25 cellular contexts compared by ENCODE assay signal in genomic region chr1:150069923-150070322, GRCh38. TPM values are rescaled to one million over a fixed set of nuclear protein-coding genes. Genes with fewer than 3 reads are reported as not detected.
A peak's percentile ranks its signal among the peaks of the same experiment; 100 is the strongest.
DNase-seq lines count a peak whose midpoint lies in the region; ATAC-seq, FAIRE-seq and TF ChIP-seq lines count a peak whose summit lies in the region.
"Had no signal": no experiment of that assay in that cellular context is flagged by ENCODE, and none has a peak within 500 bp of the region (broad histone marks: within the 10 kb centered on the region; RNA-seq: fewer than 3 reads in every experiment).

No MANE protein-coding gene starts in this region.

- H3K9me3 ChIP-seq in HepG2 (ENCODE audit: low read length) (no peaks in the 10 kb centered on the region), right lobe of liver (no peaks in the 10 kb centered on the region), A673 (ENCODE audit: low read depth, low read length, poor library complexity, severe bottlenecking) (no peaks in the 10 kb centered on the region), breast epithelium (no peaks in the 10 kb centered on the region)
- H3K9me3 ChIP-seq in naive thymus-derived CD4-positive, alpha-beta T cell (ENCODE audit: control insufficient read depth in 2 of 3, low read length in 3 of 3), result no peaks in the 10 kb centered on the region
- H3K9me3 ChIP-seq: gastrocnemius medialis, ovary, spleen, thyroid gland had no signal

- POLR2A ChIA-PET in HepG2 (lab: Yijun Ruan, JAX), result no interaction called here
- POLR2A ChIA-PET in activated B cell treated with CpG ODN at 0.5 μM for 24 hours (lab: Charles Lee), result interaction anchor here (1.3 to 5.4 kb wide), 2 partner anchors 92 to 117 kb away, joined by 7 to 38 read pairs; no protein-coding TSS in a partner anchor
- POLR2A ChIA-PET in naive thymus-derived CD4-positive, alpha-beta T cell (lab: Charles Lee), result interaction anchor here (0.5 to 1.2 kb wide), 3 partner anchors 14 to 183 kb away, joined by 3 to 4 read pairs (median 3); a partner anchor contains a TSS
- POLR2A ChIA-PET in A673 (lab: Charles Lee; ENCODE audit: low non-redundant PET), result interaction anchor here (0.6 kb wide), 1 partner anchor 108 kb away, joined by 7 read pairs; no protein-coding TSS in a partner anchor

- no peaks in the 10 kb centered on the region for H3K9me3 Mint-ChIP-seq in activated B cell treated with CpG ODN at 0.5 μM for 24 hours
- H3K9me3 Mint-ChIP-seq in naive thymus-derived CD4-positive, alpha-beta T cell, result no peaks in the 10 kb centered on the region
- H3K9me3 Mint-ChIP-seq: activated naive CD4-positive, alpha-beta T cell treated with anti-CD3 and anti-CD28 coated beads, Interleukin-2, amount 50 U/mL, for 24 hours; naive B cell had no signal

- TF ChIP-seq POLR2A in HepG2 (IDR thresholded peaks at IDR 0.05; ENCODE audit: insufficient read depth in 1 of 2, low read depth in 2 of 2, low read length in 2 of 2) (no peak), right lobe of liver (IDR thresholded peaks at IDR 0.05) (no peak), breast epithelium (IDR thresholded peaks at IDR 0.05) (no peak)

- H3K27ac ChIP-seq in HepG2 (ENCODE audit: extremely low read length, insufficient read depth, low read length) (no peak overlapping the region), right lobe of liver (no peak overlapping the region), A673 (ENCODE audit: low read depth, low read length, poor library complexity, severe bottlenecking) (no peak overlapping the region), breast epithelium (no peak overlapping the region)
- H3K27ac ChIP-seq in naive thymus-derived CD4-positive, alpha-beta T cell (ENCODE audit: low read depth, low read length), result no peak overlapping the region
- H3K27ac ChIP-seq: gastrocnemius medialis, ovary, spleen, thyroid gland, WERI-Rb-1 had no signal

- BruUV-seq in HepG2 (replicated peaks; lab: Mats Ljungman, UMichigan) (TSS peak; percentile 24), A673 (replicated peaks; lab: Mats Ljungman, UMichigan) (no TSS peak)

- TF ChIP-seq EP300 in HepG2 (IDR thresholded peaks at IDR 0.05; ENCODE audit: low read depth in 2 of 2, low read length in 2 of 2) (no peak), HepG2 (CRISPR knock-in tag; IDR thresholded peaks at IDR 0.05; ENCODE audit: borderline replicate concordance) (no peak)

- in situ Hi-C loops in HepG2 (cut with HindIII; ENCODE audit: extremely low pct_ligation_motif_present, low pct_unique_long_range_greater_than_20kb), result loop anchor here (5.0 kb wide), 1 partner anchor 97 kb away; no protein-coding TSS in a partner anchor

- 92% methylated on average over 5 of the region's 5 CpGs for WGBS in HepG2 (ENCODE audit: low lambda C conversion rate)
- 87% methylated on average over 5 of the region's 5 CpGs for WGBS in right lobe of liver (ENCODE audit: insufficient coverage, low coverage, low lambda C conversion rate, missing lambda C conversion rate)

- no peak for ATAC-seq in HepG2
- ATAC-seq in right lobe of liver, result no peak
- ATAC-seq in activated B cell treated with CpG ODN at 0.5 μM for 24 hours (ENCODE audit: low read depth), result no peak
- ATAC-seq in naive thymus-derived CD4-positive, alpha-beta T cell, result no peak
- ATAC-seq in HG03196 (IDR thresholded peaks at IDR 0.05; ENCODE audit: unreplicated experiment), result no peak
- ATAC-seq: gastrocnemius medialis, GM12878, Right ventricle myocardium inferior had no signal

- DNase-seq in HepG2 (ENCODE audit: low spot score) (no peak), right lobe of liver (no peak), activated B cell treated with CpG ODN at 0.5 μM for 24 hours (no peak), A673 (ENCODE audit: low spot score) (no peak), breast epithelium (ENCODE audit: low spot score in 2 of 2) (no peak)
- no peak for DNase-seq in naive thymus-derived CD4-positive, alpha-beta T cell
- DNase-seq: activated CD8-positive, alpha-beta memory T cell treated with anti-CD3 and anti-CD28 coated beads, Interleukin-2, amount 50 U/mL, for 4 hours; anterior cingulate cortex; DMS153; gastrocnemius medialis; kidney glomerular epithelial cell; midbrain; naive B cell; NCI-H1436 treated with DMSO at 0.1 percent for 48 hours; NCI-H345; ovary; spleen; stimulated activated CD4-positive, alpha-beta T cell treated with anti-CD3 and anti-CD28 coated beads, Interleukin-2, amount 100 ng/mL, for 24 hours; thyroid gland; WERI-Rb-1 had no signal

- FAIRE-seq in HepG2 (lab: Jason Lieb, UNC), result no peak
- FAIRE-seq: colon, GM12878 had no signal

- H3K27me3 ChIP-seq in HepG2 (ENCODE audit: control insufficient read depth in 1 of 2, insufficient read depth in 2 of 2, low read length in 2 of 2) (no peaks in the 10 kb centered on the region; a peak in 1 of 5 replicates), right lobe of liver (no peaks in the 10 kb centered on the region), A673 (replicated peaks; ENCODE audit: insufficient read depth, low read depth, low read length, poor library complexity) (no peaks in the 10 kb centered on the region), breast epithelium (no peaks in the 10 kb centered on the region)
- no peaks in the 10 kb centered on the region for H3K27me3 ChIP-seq in naive thymus-derived CD4-positive, alpha-beta T cell (ENCODE audit: control insufficient read depth in 2 of 2, insufficient read depth in 2 of 2, low read length in 2 of 2)
- H3K27me3 ChIP-seq: gastrocnemius medialis, ovary, spleen, thyroid gland had no signal

- H3K4me1 ChIP-seq in HepG2 (ENCODE audit: insufficient read depth, low read length), result peaks cover 22% of the 10 kb centered on the region
- H3K4me1 ChIP-seq in right lobe of liver, result peaks cover 0 to 7% (median 0%) of the 10 kb centered on the region in 4 donors
- peaks cover 0 to 8% of the 10 kb centered on the region in 2 donors for H3K4me1 ChIP-seq in naive thymus-derived CD4-positive, alpha-beta T cell (ENCODE audit: control insufficient read depth in 2 of 2, insufficient read depth in 2 of 2, low read length in 2 of 2)
- H3K4me1 ChIP-seq in A673 (ENCODE audit: insufficient read depth, low read length, poor library complexity, severe bottlenecking), result peaks cover 23% of the 10 kb centered on the region
- H3K4me1 ChIP-seq in breast epithelium, result peaks cover 0 to 10% of the 10 kb centered on the region in 2 donors

- no peak overlapping the region for H3K4me3 ChIP-seq in HepG2 (replicated peaks in 1 of 3; ENCODE audit: insufficient read depth in 1 of 3, low read depth in 2 of 3, low read length in 3 of 3)
- H3K4me3 ChIP-seq in right lobe of liver, result no peak overlapping the region
- H3K4me3 ChIP-seq in naive thymus-derived CD4-positive, alpha-beta T cell (ENCODE audit: low read length), result no peak overlapping the region
- H3K4me3 ChIP-seq in A673 (ENCODE audit: low read depth, low read length, poor library complexity, severe bottlenecking), result no peak overlapping the region
- no peak overlapping the region for H3K4me3 ChIP-seq in breast epithelium
- H3K4me3 ChIP-seq: gastrocnemius medialis, GM12878, ovary, spleen, thyroid gland had no signal

- no peak for TF ChIP-seq CTCF in HepG2 (CRISPR knock-in tag; IDR thresholded peaks at IDR 0.05)
- no peak for TF ChIP-seq CTCF in right lobe of liver (IDR thresholded peaks at IDR 0.05)
- TF ChIP-seq CTCF in activated B cell treated with CpG ODN at 0.5 μM for 24 hours (IDR thresholded peaks at IDR 0.05), result no peak
- no peak for TF ChIP-seq CTCF in A673 (conservative IDR thresholded peaks at IDR 0.05; ENCODE audit: low read depth, low read length)
- no peak for TF ChIP-seq CTCF in breast epithelium (IDR thresholded peaks at IDR 0.05)

- no peak overlapping the region for H3K9ac ChIP-seq in HepG2 (ENCODE audit: insufficient read depth, low read depth, low read length)

- no peak overlapping the region for H3K4me2 ChIP-seq in HepG2 (ENCODE audit: low read depth, low read length)

- CTCF ChIA-PET in HepG2 (lab: Yijun Ruan, JAX; ENCODE audit: low intra/inter-chr PET ratio, low total read pairs) (no interaction called here), activated B cell treated with CpG ODN at 0.5 μM for 24 hours (lab: Charles Lee) (interaction anchor here (0.7 to 7.7 kb wide), 2 partner anchors 101 to 117 kb away, joined by 4 to 131 read pairs; no protein-coding TSS in a partner anchor), A673 (lab: Charles Lee) (no interaction called here)
- CTCF ChIA-PET in naive thymus-derived CD4-positive, alpha-beta T cell (lab: Charles Lee), result interaction anchor here (0.6 to 1.0 kb wide), 6 partner anchors 44 to 575 kb away, joined by 3 to 8 read pairs (median 3); no protein-coding TSS in a partner anchor

- H4K20me1 ChIP-seq in HepG2 (ENCODE audit: insufficient read depth, low read length), result no peaks in the 10 kb centered on the region

- TF ChIP-seq RAD21 in HepG2 (CRISPR knock-in tag; IDR thresholded peaks at IDR 0.05), result no peak

- H3K36me3 Mint-ChIP-seq in activated B cell treated with CpG ODN at 0.5 μM for 24 hours (ENCODE audit: low read depth), result peaks cover 42% of the 10 kb centered on the region
- peaks cover 4 to 15% (median 13%) of the 10 kb centered on the region in 5 donors for H3K36me3 Mint-ChIP-seq in naive thymus-derived CD4-positive, alpha-beta T cell
- H3K36me3 Mint-ChIP-seq: naive B cell had no signal

- intact Hi-C loops in HepG2 (cut with micrococcal nuclease; ENCODE audit: unreplicated experiment), result loop anchor here (5.0 kb wide), 2 partner anchors 92 to 93 kb away; no protein-coding TSS in a partner anchor
- intact Hi-C loops in right lobe of liver (cut with DNase I), result loop anchor here (10.0 kb wide), 1 partner anchor 95 kb away; no protein-coding TSS in a partner anchor
- intact Hi-C loops in activated B cell treated with CpG ODN at 0.5 μM for 24 hours (cut with micrococcal nuclease), result loop anchor here (5.0 kb wide), 1 partner anchor 212 kb away; the partner anchor contains the start of gene CIART
- intact Hi-C loops in naive thymus-derived CD4-positive, alpha-beta T cell (cut with micrococcal nuclease), result loop anchor here in 1 of 2 donors (5.0 kb wide), 1 partner anchor 58 kb away; the partner anchor contains the start of gene OTUD7B
- intact Hi-C loops in A673 (cut with micrococcal nuclease; ENCODE audit: unreplicated experiment), result loop anchor here (5.0 kb wide), 1 partner anchor 117 kb away; no protein-coding TSS in a partner anchor
- intact Hi-C loops in breast epithelium (cut with DNase I; ENCODE audit: low total_unique reads), result no loop called here

- peak overlapping the region; percentile 1 for H3K27ac Mint-ChIP-seq in activated B cell treated with CpG ODN at 0.5 μM for 24 hours
- peak overlapping the region in 6 of 9 donors; percentile 4 to 61 (median 14) for H3K27ac Mint-ChIP-seq in naive thymus-derived CD4-positive, alpha-beta T cell

- H2AFZ ChIP-seq in HepG2 (ENCODE audit: low read length), result no peak overlapping the region

- H3K4me3 Mint-ChIP-seq in activated B cell treated with CpG ODN at 0.5 μM for 24 hours, result peak overlapping the region; percentile 2
- peak overlapping the region in 6 of 10 donors; percentile 5 to 38 (median 16) for H3K4me3 Mint-ChIP-seq in naive thymus-derived CD4-positive, alpha-beta T cell

- peaks cover 13% of the 10 kb centered on the region for H3K79me2 ChIP-seq in HepG2 (ENCODE audit: insufficient read depth, low read length)

- H3K27me3 Mint-ChIP-seq in activated B cell treated with CpG ODN at 0.5 μM for 24 hours, result no peaks in the 10 kb centered on the region
- no peaks in the 10 kb centered on the region for H3K27me3 Mint-ChIP-seq in naive thymus-derived CD4-positive, alpha-beta T cell
- H3K27me3 Mint-ChIP-seq: activated naive CD4-positive, alpha-beta T cell treated with anti-CD3 and anti-CD28 coated beads, Interleukin-2, amount 50 U/mL, for 24 hours; naive B cell had no signal

- H3K36me3 ChIP-seq in HepG2 (replicated peaks in 1 of 2; ENCODE audit: control insufficient read depth in 1 of 2, insufficient read depth in 2 of 2, low read length in 2 of 2) (no peaks in the 10 kb centered on the region; a peak in 1 of 5 replicates), right lobe of liver (peaks cover 0 to 20% (median 2%) of the 10 kb centered on the region in 4 donors), A673 (ENCODE audit: insufficient read depth, low read length, poor library complexity, severe bottlenecking) (peaks cover 13% of the 10 kb centered on the region), breast epithelium (no peaks in the 10 kb centered on the region)
- peaks cover 0 to 8% (median 0%) of the 10 kb centered on the region in 3 experiments for H3K36me3 ChIP-seq in naive thymus-derived CD4-positive, alpha-beta T cell (ENCODE audit: control insufficient read depth in 2 of 3, insufficient read depth in 3 of 3, low read length in 3 of 3)
- H3K36me3 ChIP-seq: ovary had no signal

- H3K4me1 Mint-ChIP-seq in activated B cell treated with CpG ODN at 0.5 μM for 24 hours, result peaks cover 38% of the 10 kb centered on the region
- peaks cover 19 to 52% (median 43%) of the 10 kb centered on the region in 7 donors for H3K4me1 Mint-ChIP-seq in naive thymus-derived CD4-positive, alpha-beta T cell

RNA-seq across cellular contexts. Expression of gene VPS45, which starts 2.3 kb away (rescaled TPM):
- total RNA-seq in HepG2 (2016; rRNA removed; fragmentation: Illumina TruSeq; extraction: Trizol), result 25.2 and 26.5 TPM in 2 replicates
- total RNA-seq in HepG2 (2016; cell fraction: cytosol; rRNA removed; fragmentation: Illumina TruSeq; extraction: Trizol; ENCODE audit: low read depth), result 8.0 TPM in 2 replicates
- total RNA-seq in HepG2 (2016; cell fraction: insoluble cytoplasmic fraction; rRNA removed; fragmentation: Illumina TruSeq; extraction: Trizol), result 25.8 and 26.0 TPM in 2 replicates
- 10.8 and 11.3 TPM in 2 replicates for total RNA-seq in HepG2 (2016; cell fraction: membrane; rRNA removed; fragmentation: Illumina TruSeq; extraction: Trizol)
- total RNA-seq in HepG2 (2016; cell fraction: nucleus; rRNA removed; fragmentation: Illumina TruSeq; extraction: Trizol), result 38.6 and 41.0 TPM in 2 replicates
- 13.7 and 15.2 TPM in 2 replicates for polyA plus RNA-seq in HepG2 (2011; rRNA removed)
- 6.1 and 7.0 TPM in 2 replicates for polyA plus RNA-seq in HepG2 (2011; cell fraction: cytosol; rRNA removed)
- 20.0 and 25.9 TPM in 2 replicates for polyA plus RNA-seq in HepG2 (2011; cell fraction: nucleus; rRNA removed)
- polyA plus RNA-seq in HepG2 (2012), result 11.5 and 12.2 TPM in 2 replicates
- 3.5 and 3.6 TPM in 2 replicates for polyA plus RNA-seq in HepG2 (2016; cell fraction: cytosol; fragmentation: Illumina TruSeq; extraction: Trizol; ENCODE audit: low read depth)
- 23.3 and 24.2 TPM in 2 replicates for polyA plus RNA-seq in HepG2 (2016; cell fraction: insoluble cytoplasmic fraction; fragmentation: Illumina TruSeq; extraction: Trizol; ENCODE audit: low read depth)
- polyA plus RNA-seq in HepG2 (2016; cell fraction: membrane; fragmentation: Illumina TruSeq; extraction: Trizol; ENCODE audit: low read depth), result 6.7 and 6.9 TPM in 2 replicates
- 31.9 and 37.1 TPM in 2 replicates for polyA plus RNA-seq in HepG2 (2016; cell fraction: nucleus; fragmentation: Illumina TruSeq; extraction: Trizol; ENCODE audit: insufficient read depth, low read depth)
- polyA minus RNA-seq in HepG2 (2011; rRNA and poly(A)+ RNA removed; ENCODE audit: low replicate concordance), result 5.9 and 24.6 TPM in 2 replicates
- polyA minus RNA-seq in HepG2 (2011; cell fraction: cytosol; rRNA and poly(A)+ RNA removed), result 5.8 and 6.3 TPM in 2 replicates
- 51.5 and 69.6 TPM in 2 replicates for polyA minus RNA-seq in HepG2 (2011; cell fraction: nucleus; rRNA and poly(A)+ RNA removed)
- 10 to 100 TPM; 12.5 to 18.2 (median 14.7) TPM for total RNA-seq in right lobe of liver
- 39.0 and 46.0 TPM in 2 replicates for total RNA-seq in activated B cell treated with CpG ODN at 0.5 μM for 24 hours
- 10 to 100 TPM; 20.3 to 37.7 (median 29.3) TPM for total RNA-seq in naive thymus-derived CD4-positive, alpha-beta T cell
- 10 to 100 TPM; 24.0 to 25.6 TPM for polyA plus RNA-seq in naive thymus-derived CD4-positive, alpha-beta T cell
- 50.3 and 51.3 TPM in 2 replicates for total RNA-seq in A673 (2021)
- 10 to 100 TPM; 37.1 to 72.0 (median 45.6) TPM for total RNA-seq in breast epithelium

RNA-seq across cellular contexts. Expression of gene OTUD7B, which starts 59.4 kb away (rescaled TPM):
- total RNA-seq in HepG2 (2016; rRNA removed; fragmentation: Illumina TruSeq; extraction: Trizol), result 11.2 and 13.2 TPM in 2 replicates
- total RNA-seq in HepG2 (2016; cell fraction: cytosol; rRNA removed; fragmentation: Illumina TruSeq; extraction: Trizol; ENCODE audit: low read depth), result 0.71 and 1.0 TPM in 2 replicates
- total RNA-seq in HepG2 (2016; cell fraction: insoluble cytoplasmic fraction; rRNA removed; fragmentation: Illumina TruSeq; extraction: Trizol), result 11.4 and 11.7 TPM in 2 replicates
- total RNA-seq in HepG2 (2016; cell fraction: membrane; rRNA removed; fragmentation: Illumina TruSeq; extraction: Trizol), result 3.2 and 4.0 TPM in 2 replicates
- 6.9 and 9.0 TPM in 2 replicates for total RNA-seq in HepG2 (2016; cell fraction: nucleus; rRNA removed; fragmentation: Illumina TruSeq; extraction: Trizol)
- 5.1 and 6.9 TPM in 2 replicates for polyA plus RNA-seq in HepG2 (2011; rRNA removed)
- polyA plus RNA-seq in HepG2 (2011; cell fraction: cytosol; rRNA removed), result 3.7 and 5.3 TPM in 2 replicates
- polyA plus RNA-seq in HepG2 (2011; cell fraction: nucleus; rRNA removed), result 5.4 and 7.1 TPM in 2 replicates
- 6.4 and 7.6 TPM in 2 replicates for polyA plus RNA-seq in HepG2 (2012)
- polyA plus RNA-seq in HepG2 (2016; cell fraction: cytosol; fragmentation: Illumina TruSeq; extraction: Trizol; ENCODE audit: low read depth), result 0.26 and 0.34 TPM in 2 replicates
- 5.6 and 6.2 TPM in 2 replicates for polyA plus RNA-seq in HepG2 (2016; cell fraction: insoluble cytoplasmic fraction; fragmentation: Illumina TruSeq; extraction: Trizol; ENCODE audit: low read depth)
- 0.89 and 0.92 TPM in 2 replicates for polyA plus RNA-seq in HepG2 (2016; cell fraction: membrane; fragmentation: Illumina TruSeq; extraction: Trizol; ENCODE audit: low read depth)
- 7.0 TPM in 2 replicates for polyA plus RNA-seq in HepG2 (2016; cell fraction: nucleus; fragmentation: Illumina TruSeq; extraction: Trizol; ENCODE audit: insufficient read depth, low read depth)
- polyA minus RNA-seq in HepG2 (2011; rRNA and poly(A)+ RNA removed; ENCODE audit: low replicate concordance), result 15.0 and 39.2 TPM in 2 replicates
- 5.4 and 8.4 TPM in 2 replicates for polyA minus RNA-seq in HepG2 (2011; cell fraction: cytosol; rRNA and poly(A)+ RNA removed)
- polyA minus RNA-seq in HepG2 (2011; cell fraction: nucleus; rRNA and poly(A)+ RNA removed), result 9.9 and 17.0 TPM in 2 replicates
- total RNA-seq in right lobe of liver, result 10 to 100 TPM in 5 of 6 experiments, 1 to 10 TPM in 1; 9.1 to 22.3 (median 16.8) TPM
- 4.3 and 4.8 TPM in 2 replicates for total RNA-seq in activated B cell treated with CpG ODN at 0.5 μM for 24 hours
- 10 to 100 TPM in 2 of 5 experiments, 1 to 10 TPM in 3; 4.6 to 12.8 (median 9.7) TPM for total RNA-seq in naive thymus-derived CD4-positive, alpha-beta T cell
- polyA plus RNA-seq in naive thymus-derived CD4-positive, alpha-beta T cell, result under 1 TPM; 0.52 to 0.90 TPM
- total RNA-seq in A673 (2021), result 19.0 and 20.9 TPM in 2 replicates
- 10 to 100 TPM; 22.0 to 32.8 (median 28.1) TPM for total RNA-seq in breast epithelium

Comparison
In these comparisons a context has a peak if more than half of its experiments do, and no peak if none do; other contexts are left out.
1. CTCF ChIA-PET loops: an anchor here in activated B cell treated with CpG ODN at 0.5 μM for 24 hours (0.7 to 7.7 kb wide) and naive thymus-derived CD4-positive, alpha-beta T cell (0.6 to 1.0 kb wide); none called in HepG2 and A673.